ENCODE assay signal across 8 cellular contexts in the genomic region with DNA sequence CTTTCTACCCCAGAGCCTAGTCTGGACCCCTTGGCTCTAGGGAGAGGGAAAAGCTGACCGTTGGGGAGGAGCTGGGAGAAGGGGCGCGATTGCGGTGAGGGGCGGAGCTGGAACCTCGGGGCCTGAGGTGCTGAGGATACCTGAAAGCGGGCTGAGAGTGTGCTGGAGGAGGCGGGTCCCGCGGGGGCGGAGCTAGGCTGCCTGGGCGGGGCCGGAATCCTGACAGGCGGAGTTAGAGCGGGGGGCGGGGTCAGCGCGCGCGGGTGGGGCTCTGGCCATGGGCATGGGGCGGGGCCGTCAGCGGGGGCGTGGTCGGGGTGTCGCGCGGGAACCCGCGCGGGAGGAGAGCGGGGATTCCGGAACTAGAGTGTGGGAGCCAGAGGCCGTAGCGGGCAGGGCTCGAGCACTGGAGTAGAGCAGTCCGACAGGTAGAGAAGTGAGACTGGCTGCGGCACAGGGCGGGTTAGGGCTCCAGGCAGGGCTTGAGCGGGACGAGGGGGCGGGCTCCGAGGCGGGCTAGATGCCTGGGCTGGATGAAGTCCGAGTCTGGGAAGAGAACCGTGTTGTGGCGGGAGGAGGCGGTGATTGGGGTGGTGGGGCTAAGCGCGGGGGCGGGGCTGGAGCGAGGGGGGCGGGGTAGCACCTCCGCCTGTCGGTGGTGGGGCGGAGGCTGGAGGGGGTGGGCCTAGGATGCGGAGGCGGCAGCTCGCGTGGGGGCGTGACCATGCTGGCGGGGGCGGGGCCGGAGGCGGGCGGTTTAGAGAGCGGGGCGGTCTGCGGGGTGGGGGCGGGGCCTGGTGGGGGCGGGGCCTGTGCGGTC. TPM values are rescaled to one million over a fixed set of nuclear protein-coding genes. Genes with fewer than 3 reads are reported as not detected.
DNase-seq lines count a peak whose midpoint lies in the region; ATAC-seq, FAIRE-seq and TF ChIP-seq lines count a peak whose summit lies in the region.

Gene INAFM1, plus strand, starts transcription at position 815 of the 820 bp plus-strand sequence. CDS start 35 bp downstream, outside the sequence.

- peak; percentile 34 for ATAC-seq in GM18873 (IDR thresholded peaks at IDR 0.05; ENCODE audit: low FRiP score, unreplicated experiment)
- ATAC-seq in HG03175 (IDR thresholded peaks at IDR 0.05; ENCODE audit: unreplicated experiment), result peak; percentile 62
- ATAC-seq in activated B cell treated with CpG ODN at 0.5 μM for 24 hours (ENCODE audit: low read depth), result peak; percentile 76

- no peaks in the 10 kb centered on the region for H4K20me1 ChIP-seq in keratinocyte (ENCODE audit: control insufficient read depth, extremely low read depth, insufficient read depth, low read length)

- H3K9me1 ChIP-seq in keratinocyte (ENCODE audit: control insufficient read depth, extremely low read depth, insufficient read depth, low read length), result no peaks in the 10 kb centered on the region

- peak within 1 kb of the TSS; percentile 95 for H3K9ac ChIP-seq in keratinocyte (ENCODE audit: control insufficient read depth, extremely low read depth, insufficient read depth, low read length)

- H3K36me3 ChIP-seq in ACC112 (ENCODE audit: insufficient read depth, low read length), result no peaks in the 10 kb centered on the region
- H3K36me3 ChIP-seq in keratinocyte (ENCODE audit: control insufficient read depth in 2 of 2, extremely low read depth in 1 of 2, insufficient read depth in 2 of 2, low read length in 2 of 2), result peaks cover 2 to 14% of the 10 kb centered on the region in 2 experiments

- H3K4me3 ChIP-seq in ACC112 (ENCODE audit: low read depth, low read length), result peak within 1 kb of the TSS; percentile 83
- H3K4me3 ChIP-seq in cardiac fibroblast (replicated peaks in 1 of 2; ENCODE audit: low read depth in 2 of 2, low read length in 2 of 2), result peak within 1 kb of the TSS; percentile 68 to 74
- H3K4me3 ChIP-seq in keratinocyte (ENCODE audit: control insufficient read depth in 2 of 3, extremely low read depth in 1 of 3, insufficient read depth in 2 of 3, low read depth in 1 of 3, low read length in 3 of 3), result peak within 1 kb of the TSS; percentile 60 to 88 (median 86)

- no peaks in the 10 kb centered on the region for H3K27me3 Mint-ChIP-seq in activated B cell treated with CpG ODN at 0.5 μM for 24 hours

- POLR2A ChIA-PET in activated B cell treated with CpG ODN at 0.5 μM for 24 hours (lab: Charles Lee), result interaction anchor here (0.5 to 4.4 kb wide), 33 partner anchors 11 to 1388 kb away, joined by 3 to 144 read pairs (median 5); partner anchors contain the start of genes CCDC9, DHX34, IRF2BP1 and KPTN

- H3K4me2 ChIP-seq in keratinocyte (ENCODE audit: control insufficient read depth, extremely low read depth, insufficient read depth, low read depth, low read length), result peak within 1 kb of the TSS; percentile 93

- no peak for TF ChIP-seq CTCF in activated B cell treated with CpG ODN at 0.5 μM for 24 hours (IDR thresholded peaks at IDR 0.05)
- TF ChIP-seq CTCF in cardiac fibroblast (IDR thresholded peaks at IDR 0.05; ENCODE audit: low read depth, low read length), result no peak
- no peak for TF ChIP-seq CTCF in keratinocyte (optimal IDR thresholded peaks at IDR 0.05 in 1 of 3, IDR thresholded peaks at IDR 0.05 in 1 of 3, conservative IDR thresholded peaks at IDR 0.05 in 1 of 3; ENCODE audit: extremely low read depth in 1 of 3, insufficient read depth in 2 of 3, low read length in 3 of 3)

- intact Hi-C loops in activated B cell treated with CpG ODN at 0.5 μM for 24 hours (cut with micrococcal nuclease), result loop anchor here (1.0 to 5.0 kb wide), 7 partner anchors 14 to 674 kb away; partner anchors contain the start of genes NAPA and ZC3H4

- DNase-seq in NCI-H345 treated with DMSO at 0.1 percent for 48 hours (lab: John Stamatoyannopoulos, UW; ENCODE audit: unreplicated experiment) (peak; percentile 61), activated B cell treated with CpG ODN at 0.5 μM for 24 hours (peak; percentile 100), cardiac fibroblast (ENCODE audit: low read depth in 2 of 2) (peak; percentile 95 to 97), keratinocyte (ENCODE audit: low read depth, low spot score) (peak; percentile 72)
- DNase-seq in stimulated activated CD4-positive, alpha-beta T cell treated with anti-CD3 and anti-CD28 coated beads, Interleukin-12 subunit alpha, Interleukin-12 subunit beta, amount 100 ng/mL, for 4 hours, result peak; percentile 100

- H3K9me3 Mint-ChIP-seq in activated B cell treated with CpG ODN at 0.5 μM for 24 hours, result no peaks in the 10 kb centered on the region

- H3K4me3 Mint-ChIP-seq in activated B cell treated with CpG ODN at 0.5 μM for 24 hours, result peak within 1 kb of the TSS; percentile 96

- no peaks in the 10 kb centered on the region for H3K79me2 ChIP-seq in ACC112 (ENCODE audit: control insufficient read depth, insufficient read depth, low read length, unreplicated experiment)
- H3K79me2 ChIP-seq in keratinocyte (ENCODE audit: control insufficient read depth, insufficient read depth, low read length), result no peaks in the 10 kb centered on the region

- H3K9me3 ChIP-seq in keratinocyte (ENCODE audit: control insufficient read depth, low read depth, low read length), result no peaks in the 10 kb centered on the region

- no peak within 1 kb of the TSS for H2AFZ ChIP-seq in ACC112 (ENCODE audit: low read length, unreplicated experiment)
- peak within 1 kb of the TSS; percentile 83 for H2AFZ ChIP-seq in keratinocyte (ENCODE audit: control insufficient read depth, low read length)

- dilution Hi-C loops in keratinocyte (cut with MboI; ENCODE audit: extremely low pct_ligation_motif_present, low sequenced_read_pairs), result no loop called here

- peak within 1 kb of the TSS; percentile 95 for H3K27ac ChIP-seq in ACC112 (ENCODE audit: low read depth, low read length)
- peak within 1 kb of the TSS; percentile 94 for H3K27ac ChIP-seq in keratinocyte (ENCODE audit: control insufficient read depth, insufficient read depth, low read length)

- peaks cover 20% of the 10 kb centered on the region for H3K4me1 ChIP-seq in ACC112 (ENCODE audit: control insufficient read depth, insufficient read depth, low read length, unreplicated experiment)
- peaks cover 11% of the 10 kb centered on the region for H3K4me1 ChIP-seq in keratinocyte (ENCODE audit: control insufficient read depth, extremely low read depth, insufficient read depth, low read length)

- CTCF ChIA-PET in activated B cell treated with CpG ODN at 0.5 μM for 24 hours (lab: Charles Lee), result interaction anchor here (0.9 to 2.9 kb wide), 9 partner anchors 11 to 143 kb away, joined by 3 to 12 read pairs (median 4); partner anchors contain the start of genes CCDC9, DHX34 and SAE1

- peak; percentile 39 for FAIRE-seq in keratinocyte (lab: Jason Lieb, UNC)

- H3K4me1 Mint-ChIP-seq in activated B cell treated with CpG ODN at 0.5 μM for 24 hours, result peaks cover 27% of the 10 kb centered on the region

- H3K27me3 ChIP-seq in ACC112 (ENCODE audit: insufficient read depth, low read length) (no peaks in the 10 kb centered on the region), keratinocyte (ENCODE audit: control insufficient read depth, extremely low read depth, insufficient read depth, low read length) (no peaks in the 10 kb centered on the region)

- peak within 1 kb of the TSS; percentile 97 for H3K27ac Mint-ChIP-seq in activated B cell treated with CpG ODN at 0.5 μM for 24 hours

- peaks cover 22% of the 10 kb centered on the region for H3K36me3 Mint-ChIP-seq in activated B cell treated with CpG ODN at 0.5 μM for 24 hours (ENCODE audit: low read depth)

RNA-seq across cellular contexts. Expression of gene INAFM1, which starts in this region (rescaled TPM):
- total RNA-seq in activated B cell treated with CpG ODN at 0.5 μM for 24 hours, result 9.8 and 11.8 TPM in 2 replicates
- 0.35 to 0.68 TPM (median 0.50 TPM) in 3 replicates for polyA plus RNA-seq in keratinocyte
- 0.64 TPM for polyA plus RNA-seq in keratinocyte (2011; ENCODE audit: low read depth)
- polyA plus RNA-seq in keratinocyte (2011; cell fraction: cytosol; rRNA removed), result 0.18 and 0.81 TPM in 2 replicates
- polyA plus RNA-seq in keratinocyte (2011; cell fraction: nucleus; rRNA removed), result 1.8 and 3.2 TPM in 2 replicates
- 3.8 and 4.7 TPM in 2 replicates for polyA plus RNA-seq in keratinocyte (2012; ENCODE audit: low replicate concordance)
- polyA minus RNA-seq in keratinocyte, result 1.8 TPM in 1 of 3 replicates, not detected in the others
- not detected for polyA minus RNA-seq in keratinocyte (2011; cell fraction: cytosol; rRNA and poly(A)+ RNA removed)
- 2.0 TPM in 1 of 2 replicates, not detected in the other for polyA minus RNA-seq in keratinocyte (2011; cell fraction: nucleus; rRNA and poly(A)+ RNA removed)

Comparison
In these comparisons a context has a peak if more than half of its experiments do, and no peak if none do; other contexts are left out.
1. Peak in every context shown above with its lines: DNase-seq, ATAC-seq, H3K4me3 ChIP-seq and H3K27ac ChIP-seq.